In the genomic region with DNA sequence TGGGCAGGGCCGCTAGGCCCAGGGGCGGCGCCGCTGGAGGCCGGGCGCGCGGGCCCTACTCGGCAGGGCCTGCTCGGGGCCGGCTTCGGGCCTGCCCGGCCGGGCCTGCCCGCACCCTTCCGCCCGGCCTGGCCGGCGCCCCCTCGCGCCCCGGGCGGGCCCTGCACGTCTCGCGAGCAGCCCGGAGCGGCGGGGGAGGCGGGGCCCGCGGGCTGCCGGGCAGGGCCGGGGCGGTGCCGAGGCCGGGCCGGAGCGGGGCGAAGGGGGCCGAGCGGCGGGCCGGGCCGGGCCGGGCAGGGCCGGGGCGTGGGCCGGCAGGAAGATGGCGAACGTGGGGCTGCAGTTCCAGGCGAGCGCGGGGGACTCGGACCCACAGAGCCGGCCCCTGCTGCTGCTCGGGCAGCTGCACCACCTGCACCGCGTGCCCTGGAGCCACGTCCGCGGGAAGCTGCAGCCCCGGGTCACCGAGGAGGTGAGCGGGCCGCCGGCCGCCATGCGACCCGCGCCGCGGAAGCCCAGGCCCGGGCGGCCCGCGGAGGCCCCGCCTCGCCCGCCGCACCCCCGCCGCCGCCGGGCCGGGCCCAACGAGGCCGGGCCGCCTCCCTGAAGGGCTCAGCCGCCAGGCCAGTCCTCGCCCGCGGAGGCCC, we compare ENCODE assay signal across 8 cellular contexts. TPM values are rescaled to one million over a fixed set of nuclear protein-coding genes. Genes with fewer than 3 reads are reported as not detected.
DNase-seq lines count a peak whose midpoint lies in the region; ATAC-seq, FAIRE-seq and TF ChIP-seq lines count a peak whose summit lies in the region.

A gene with protein sequence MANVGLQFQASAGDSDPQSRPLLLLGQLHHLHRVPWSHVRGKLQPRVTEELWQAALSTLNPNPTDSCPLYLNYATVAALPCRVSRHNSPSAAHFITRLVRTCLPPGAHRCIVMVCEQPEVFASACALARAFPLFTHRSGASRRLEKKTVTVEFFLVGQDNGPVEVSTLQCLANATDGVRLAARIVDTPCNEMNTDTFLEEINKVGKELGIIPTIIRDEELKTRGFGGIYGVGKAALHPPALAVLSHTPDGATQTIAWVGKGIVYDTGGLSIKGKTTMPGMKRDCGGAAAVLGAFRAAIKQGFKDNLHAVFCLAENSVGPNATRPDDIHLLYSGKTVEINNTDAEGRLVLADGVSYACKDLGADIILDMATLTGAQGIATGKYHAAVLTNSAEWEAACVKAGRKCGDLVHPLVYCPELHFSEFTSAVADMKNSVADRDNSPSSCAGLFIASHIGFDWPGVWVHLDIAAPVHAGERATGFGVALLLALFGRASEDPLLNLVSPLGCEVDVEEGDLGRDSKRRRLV (plus strand): TSS at position 222 of the 647 bp plus-strand sequence. CDS start 101 bp downstream, at position 323.

- peaks cover 15% of the 10 kb centered on the region for H3K36me3 Mint-ChIP-seq in activated CD8-positive, alpha-beta T cell treated with anti-CD3 and anti-CD28 coated beads, Interleukin-2, amount 10 ng/mL, durations not matched to agents 7 days and 5 days (ENCODE audit: low read depth)
- peaks cover 9% of the 10 kb centered on the region for H3K36me3 Mint-ChIP-seq in effector memory CD8-positive, alpha-beta T cell (ENCODE audit: insufficient read depth)

- H3K27ac Mint-ChIP-seq in activated CD8-positive, alpha-beta T cell treated with anti-CD3 and anti-CD28 coated beads, Interleukin-2, amount 10 ng/mL, durations not matched to agents 7 days and 5 days, result peak within 1 kb of the TSS; percentile 79
- peak within 1 kb of the TSS; percentile 85 to 86 for H3K27ac Mint-ChIP-seq in effector memory CD8-positive, alpha-beta T cell

- no peaks in the 10 kb centered on the region for H3K27me3 Mint-ChIP-seq in activated CD8-positive, alpha-beta T cell treated with anti-CD3 and anti-CD28 coated beads, Interleukin-2, amount 10 ng/mL, durations not matched to agents 7 days and 5 days (ENCODE audit: low read depth)
- no peaks in the 10 kb centered on the region for H3K27me3 Mint-ChIP-seq in effector memory CD8-positive, alpha-beta T cell

- peaks cover 5% of the 10 kb centered on the region for H3K36me3 ChIP-seq in mesodermal cell (ENCODE audit: control insufficient read depth, insufficient read depth, low read length)

- H3K27ac ChIP-seq in mesodermal cell (ENCODE audit: low read depth, low read length, severe bottlenecking), result peak within 1 kb of the TSS; percentile 67

- no peaks in the 10 kb centered on the region for H3K4me1 ChIP-seq in mesodermal cell (ENCODE audit: control insufficient read depth, insufficient read depth, low read length, poor library complexity, severe bottlenecking)

- CTCF ChIA-PET in activated CD8-positive, alpha-beta T cell treated with anti-CD3 and anti-CD28 coated beads, Interleukin-2, amount 10 ng/mL, durations not matched to agents 7 days and 5 days (lab: Charles Lee), result interaction anchor here (0.7 to 2.9 kb wide), 6 partner anchors 10 to 481 kb away, joined by 3 to 13 read pairs (median 3); a partner anchor contains a TSS

- peak; percentile 89 for ATAC-seq in HG02623 (IDR thresholded peaks at IDR 0.05; ENCODE audit: unreplicated experiment)
- peak; percentile 94 for ATAC-seq in activated CD8-positive, alpha-beta T cell treated with anti-CD3 and anti-CD28 coated beads, Interleukin-2, amount 10 ng/mL, durations not matched to agents 7 days and 5 days
- ATAC-seq in effector memory CD8-positive, alpha-beta T cell (replicated peaks), result peak; percentile 94

- POLR2A ChIA-PET in activated CD8-positive, alpha-beta T cell treated with anti-CD3 and anti-CD28 coated beads, Interleukin-2, amount 10 ng/mL, durations not matched to agents 7 days and 5 days (lab: Charles Lee), result interaction anchor here (0.7 to 4.0 kb wide), 2 partner anchors 25 to 41 kb away, joined by 3 to 33 read pairs; a partner anchor contains a TSS

- no peak for TF ChIP-seq POLR2A in GM12891 (IDR thresholded peaks at IDR 0.05; ENCODE audit: low read depth, low read length)

- peak; percentile 98 for DNase-seq in GM12891 (ENCODE audit: insufficient read length, low spot score)
- DNase-seq in NCI-H2171 (lab: John Stamatoyannopoulos, UW), result peak; percentile 54
- DNase-seq in activated CD8-positive, alpha-beta T cell treated with anti-CD3 and anti-CD28 coated beads, Interleukin-2, amount 10 ng/mL, durations not matched to agents 7 days and 5 days, result peak; percentile 64
- DNase-seq in effector memory CD8-positive, alpha-beta T cell, result peak; percentile 51 to 68 (median 54)
- DNase-seq in stimulated activated CD8-positive, alpha-beta memory T cell treated with anti-CD3 and anti-CD28 coated beads, Interleukin-4, amount 100 ng/mL, for 1 hour (ENCODE audit: low read depth in 2 of 2, low spot score in 1 of 2), result peak; percentile 15 to 21
- no peak for DNase-seq in NCI-H1436 treated with DMSO at 0.1 percent for 48 hours (lab: John Stamatoyannopoulos, UW)

- FAIRE-seq in GM12891 (lab: Jason Lieb, UNC), result peak; percentile 41

- H3K9me3 ChIP-seq in mesodermal cell (ENCODE audit: control insufficient read depth, low read length), result no peaks in the 10 kb centered on the region

- 21 to 25% methylated on average over 36 to 58 of the region's 93 CpGs for WGBS in mesodermal cell (ENCODE audit: insufficient coverage in 2 of 2), 2 experiments

- peaks cover 20% of the 10 kb centered on the region for H3K4me1 Mint-ChIP-seq in activated CD8-positive, alpha-beta T cell treated with anti-CD3 and anti-CD28 coated beads, Interleukin-2, amount 10 ng/mL, durations not matched to agents 7 days and 5 days (ENCODE audit: low read depth)
- H3K4me1 Mint-ChIP-seq in effector memory CD8-positive, alpha-beta T cell (ENCODE audit: low read depth in 2 of 2), result peaks cover 5 to 9% of the 10 kb centered on the region in 2 donors

- no peaks in the 10 kb centered on the region for H3K9me3 Mint-ChIP-seq in activated CD8-positive, alpha-beta T cell treated with anti-CD3 and anti-CD28 coated beads, Interleukin-2, amount 10 ng/mL, durations not matched to agents 7 days and 5 days (ENCODE audit: insufficient read depth)
- no peaks in the 10 kb centered on the region for H3K9me3 Mint-ChIP-seq in effector memory CD8-positive, alpha-beta T cell

- H3K4me3 Mint-ChIP-seq in activated CD8-positive, alpha-beta T cell treated with anti-CD3 and anti-CD28 coated beads, Interleukin-2, amount 10 ng/mL, durations not matched to agents 7 days and 5 days, result peak within 1 kb of the TSS; percentile 72
- H3K4me3 Mint-ChIP-seq in effector memory CD8-positive, alpha-beta T cell, result peak within 1 kb of the TSS; percentile 76 to 79

- peak within 1 kb of the TSS; percentile 21 for H3K4me3 ChIP-seq in mesodermal cell (ENCODE audit: extremely low read depth, insufficient read depth, low read length, poor library complexity, severe bottlenecking)

TF ChIP-seq in GM12891, 5 proteins besides CTCF, POLR2A, EP300 and RAD21:
- TF ChIP-seq SPI1 (IDR thresholded peaks at IDR 0.05; ENCODE audit: low read depth, low read length), result no peak
- TF ChIP-seq POU2F2 (IDR thresholded peaks at IDR 0.05; ENCODE audit: low read depth, low read length), result no peak
- TF ChIP-seq POLR2AphosphoS5 (IDR thresholded peaks at IDR 0.05; ENCODE audit: low read depth, low read length), result no peak
- TF ChIP-seq PAX5 (IDR thresholded peaks at IDR 0.05; ENCODE audit: insufficient read depth, low read length, severe bottlenecking), result no peak
- no peak for TF ChIP-seq TAF1 (IDR thresholded peaks at IDR 0.05; ENCODE audit: low read depth, low read length)

RNA-seq across cellular contexts. Expression of the gene that starts here (rescaled TPM):
- polyA plus RNA-seq in GM12891 (2012; ENCODE audit: low read depth, missing spikeins), result 28.0 TPM
- total RNA-seq in activated CD8-positive, alpha-beta T cell treated with anti-CD3 and anti-CD28 coated beads, Interleukin-2, amount 10 ng/mL, durations not matched to agents 7 days and 5 days, result 10 to 100 TPM; 22.9 to 26.8 TPM
- polyA plus RNA-seq in mesodermal cell (2013, experiment 1 of 2), result 25.0 TPM
- polyA plus RNA-seq in mesodermal cell (2013, experiment 2 of 2), result 15.7 TPM
